Comparison of ENCODE assay signal across 20 cellular contexts in the genomic region with DNA sequence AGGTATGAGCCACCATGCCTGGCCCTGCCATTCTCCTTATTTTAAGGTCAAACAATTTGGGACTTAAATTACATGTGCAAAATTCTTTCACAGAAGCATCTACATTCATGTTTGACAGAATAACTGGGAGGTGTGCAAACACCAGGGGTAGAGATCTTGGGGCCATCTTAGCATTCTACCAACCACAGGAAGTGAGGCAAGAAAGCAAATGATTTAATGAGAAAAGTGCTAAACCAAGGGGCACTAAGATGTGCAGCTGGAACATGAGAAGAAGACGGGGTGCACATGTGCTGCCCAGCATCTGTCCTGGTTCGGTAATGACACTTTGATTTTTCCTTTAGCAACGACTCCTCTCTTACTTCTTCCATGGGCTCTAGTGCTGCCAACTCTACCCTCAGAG. TPM values are rescaled to one million over a fixed set of nuclear protein-coding genes. Genes with fewer than 3 reads are reported as not detected.
"Had no signal": no experiment of that assay in that cellular context is flagged by ENCODE, and none has a peak within 500 bp of the region (broad histone marks: within the 10 kb centered on the region; RNA-seq: fewer than 3 reads in every experiment).

No MANE protein-coding gene starts in this region.

- ATAC-seq: activated naive CD4-positive, alpha-beta T cell treated with anti-CD3 and anti-CD28 coated beads, Interleukin-2, amount 50 U/mL, for 72 hours; left cardiac atrium; psoas muscle; sciatic nerve; stimulated activated naive B cell treated with anti-CD40 and anti-IgM and Interleukin-4, amounts not matched to agents 10 μg/mL and 1 μg/mL and 100 μg/mL, for 72 hours had no signal

- H3K4me1 ChIP-seq: psoas muscle, tibial nerve had no signal

- H3K9me3 ChIP-seq: esophagus squamous epithelium, psoas muscle, spleen, tibial nerve had no signal

- DNase-seq: activated CD4-positive, alpha-beta T cell treated with anti-CD3 and anti-CD28 coated beads for 1 hour; activated T-cell treated with anti-CD3 and anti-CD28 coated beads for 4 hours; anterior cingulate cortex; esophagus squamous epithelium; foreskin fibroblast; glutamatergic neuron; left cardiac atrium; midbrain; psoas muscle; spleen; stimulated activated CD4-positive, alpha-beta T cell treated with anti-CD3 and anti-CD28 coated beads, Interleukin-1b, Interleukin-23, amount 100 ng/mL, for 48 hours; stimulated activated naive B cell treated with anti-CD40 and anti-IgM and Interleukin-4, amounts not matched to agents 10 μg/mL and 1 μg/mL and 100 μg/mL, for 72 hours; SW 1271; T-helper 9 cell had no signal

- H3K27me3 Mint-ChIP-seq: stimulated activated naive B cell treated with anti-CD40 and anti-IgM and Interleukin-4, amounts not matched to agents 10 μg/mL and 1 μg/mL and 100 μg/mL, for 72 hours had no signal

- H3K27me3 ChIP-seq: esophagus squamous epithelium, spleen had no signal

- H3K9me3 Mint-ChIP-seq: activated naive CD4-positive, alpha-beta T cell treated with anti-CD3 and anti-CD28 coated beads, Interleukin-2, amount 50 U/mL, for 72 hours; stimulated activated naive B cell treated with anti-CD40 and anti-IgM and Interleukin-4, amounts not matched to agents 10 μg/mL and 1 μg/mL and 100 μg/mL, for 72 hours had no signal

- H3K27ac ChIP-seq: esophagus squamous epithelium, psoas muscle, tibial nerve had no signal

- H3K4me3 ChIP-seq: esophagus squamous epithelium, lung, psoas muscle, spleen, tibial nerve had no signal

- H3K36me3 ChIP-seq: esophagus squamous epithelium, spleen, tibial nerve had no signal

- H3K27ac Mint-ChIP-seq: activated naive CD4-positive, alpha-beta T cell treated with anti-CD3 and anti-CD28 coated beads, Interleukin-2, amount 50 U/mL, for 72 hours; stimulated activated naive B cell treated with anti-CD40 and anti-IgM and Interleukin-4, amounts not matched to agents 10 μg/mL and 1 μg/mL and 100 μg/mL, for 72 hours had no signal

- H3K4me3 Mint-ChIP-seq: stimulated activated naive B cell treated with anti-CD40 and anti-IgM and Interleukin-4, amounts not matched to agents 10 μg/mL and 1 μg/mL and 100 μg/mL, for 72 hours had no signal

- H3K36me3 Mint-ChIP-seq: activated naive CD4-positive, alpha-beta T cell treated with anti-CD3 and anti-CD28 coated beads, Interleukin-2, amount 50 U/mL, for 72 hours; stimulated activated naive B cell treated with anti-CD40 and anti-IgM and Interleukin-4, amounts not matched to agents 10 μg/mL and 1 μg/mL and 100 μg/mL, for 72 hours had no signal

RNA-seq across cellular contexts. Expression of gene PFN3, which starts 10.1 kb away (rescaled TPM):
- total RNA-seq: activated naive CD4-positive, alpha-beta T cell treated with anti-CD3 and anti-CD28 coated beads, Interleukin-2, amount 50 U/mL, for 72 hours; bronchial epithelial cell; left cardiac atrium; lung; psoas muscle; sciatic nerve; spleen; subcutaneous adipose tissue; tibial nerve had no signal

RNA-seq across cellular contexts. Expression of gene SLC34A1, which starts 26.3 kb away (rescaled TPM):
- total RNA-seq: bronchial epithelial cell, left cardiac atrium, lung, psoas muscle, sciatic nerve, subcutaneous adipose tissue, tibial nerve had no signal
